In genomic region chr11:114311946-114312345, GRCh38 we compare ENCODE assay signal across 22 cellular contexts. TPM values are rescaled to one million over a fixed set of nuclear protein-coding genes. Genes with fewer than 3 reads are reported as not detected.
"Had no signal": no experiment of that assay in that cellular context is flagged by ENCODE, and none has a peak within 500 bp of the region (broad histone marks: within the 10 kb centered on the region; RNA-seq: fewer than 3 reads in every experiment).

No MANE protein-coding gene starts in this region.

- H3K27ac Mint-ChIP-seq: activated CD4-positive, alpha-beta memory T cell treated with anti-CD3 and anti-CD28 coated beads, Interleukin-2, amount 10 ng/mL, durations not matched to agents 7 days and 5 days; activated CD4-positive, alpha-beta T cell treated with anti-CD3 and anti-CD28 coated beads, Interleukin-2, amount 10 ng/mL, durations not matched to agents 24 days and 14 days; activated T-helper 17 cell treated with anti-CD3 and anti-CD28 coated beads, Interleukin-2, amount 50 U/mL, for 72 hours; mesothelial cell of epicardium; naive B cell; nephron progenitor cell had no signal

- H3K4me2 ChIP-seq: smooth muscle cell had no signal

- H3K36me3 Mint-ChIP-seq: mesothelial cell of epicardium, naive B cell had no signal

- H3K9me3 Mint-ChIP-seq: activated CD4-positive, alpha-beta memory T cell treated with anti-CD3 and anti-CD28 coated beads, Interleukin-2, amount 10 ng/mL, durations not matched to agents 7 days and 5 days; activated CD4-positive, alpha-beta T cell treated with anti-CD3 and anti-CD28 coated beads, Interleukin-2, amount 10 ng/mL, durations not matched to agents 24 days and 14 days; activated T-cell treated with anti-CD3 and anti-CD28 coated beads, Interleukin-2, amount 50 U/mL, for 4 hours; activated T-helper 17 cell treated with anti-CD3 and anti-CD28 coated beads, Interleukin-2, amount 50 U/mL, for 72 hours had no signal

- H3K9me3 ChIP-seq: body of pancreas, left ventricle myocardium inferior, pancreas, prostate gland, sigmoid colon, upper lobe of right lung had no signal

- H3K4me3 Mint-ChIP-seq: activated CD4-positive, alpha-beta memory T cell treated with anti-CD3 and anti-CD28 coated beads, Interleukin-2, amount 10 ng/mL, durations not matched to agents 7 days and 5 days; activated CD4-positive, alpha-beta T cell treated with anti-CD3 and anti-CD28 coated beads, Interleukin-2, amount 10 ng/mL, durations not matched to agents 24 days and 14 days; activated T-cell treated with anti-CD3 and anti-CD28 coated beads, Interleukin-2, amount 50 U/mL, for 4 hours; activated T-helper 17 cell treated with anti-CD3 and anti-CD28 coated beads, Interleukin-2, amount 50 U/mL, for 72 hours; mesothelial cell of epicardium; naive B cell; nephron progenitor cell had no signal

- H3K27me3 ChIP-seq: body of pancreas, cardiac muscle cell, sigmoid colon, upper lobe of right lung had no signal

- H3K27ac ChIP-seq: body of pancreas, cardiac muscle cell, left ventricle myocardium inferior, pancreas, prostate gland, sigmoid colon, upper lobe of right lung had no signal

- ATAC-seq: activated T-cell treated with anti-CD3 and anti-CD28 coated beads, Interleukin-2, amount 50 U/mL, for 4 hours; activated T-helper 17 cell treated with anti-CD3 and anti-CD28 coated beads, Interleukin-2, amount 50 U/mL, for 72 hours; body of pancreas; pancreas; stimulated activated naive CD8-positive, alpha-beta T cell treated with anti-CD3 and anti-CD28 coated beads, Interleukin-15, Interleukin-2, amounts not matched to agents 100 U/mL and 50 U/mL, for 24 hours; upper lobe of right lung had no signal

- H3K36me3 ChIP-seq: cardiac muscle cell, pancreas had no signal

- DNase-seq: activated CD4-positive, alpha-beta memory T cell treated with anti-CD3 and anti-CD28 coated beads, Interleukin-2, amount 10 ng/mL, durations not matched to agents 7 days and 5 days; activated CD4-positive, alpha-beta T cell treated with anti-CD3 and anti-CD28 coated beads, Interleukin-2, amount 10 ng/mL, durations not matched to agents 24 days and 14 days; activated CD4-positive, CD25-positive, alpha-beta regulatory T cell treated with anti-CD3 and anti-CD28 coated beads, Interleukin-2, amount 50 U/mL, for 72 hours; activated gamma-delta T cell treated with Interleukin-2 at 50 U/mL for 16 hours; activated naive CD4-positive, alpha-beta T cell treated with anti-CD3 and anti-CD28 coated beads, Interleukin-2, amount 50 U/mL, for 16 hours; activated T-cell treated with anti-CD3 and anti-CD28 coated beads, Interleukin-2, amount 50 U/mL, for 4 hours; body of pancreas; left ventricle myocardium inferior; naive B cell; nephron progenitor cell; nucleus accumbens; pancreas; sigmoid colon; stimulated activated CD4-positive, alpha-beta T cell treated with anti-CD3 and anti-CD28 coated beads, Interleukin-2, amount 100 ng/mL, for 24 hours; stimulated activated naive CD8-positive, alpha-beta T cell treated with anti-CD3 and anti-CD28 coated beads, Interleukin-15, Interleukin-2, amounts not matched to agents 100 U/mL and 50 U/mL, for 24 hours; T-helper 2 cell; upper lobe of right lung had no signal

- H3K4me3 ChIP-seq: body of pancreas, cardiac muscle cell, left ventricle myocardium inferior, pancreas, prostate gland, sigmoid colon, smooth muscle cell, upper lobe of right lung had no signal

RNA-seq across cellular contexts. Expression of gene NNMT, which starts 15.7 kb away (rescaled TPM):
- total RNA-seq: activated CD4-positive, alpha-beta memory T cell treated with anti-CD3 and anti-CD28 coated beads, Interleukin-2, amount 10 ng/mL, durations not matched to agents 7 days and 5 days; activated CD4-positive, alpha-beta T cell treated with anti-CD3 and anti-CD28 coated beads, Interleukin-2, amount 10 ng/mL, durations not matched to agents 24 days and 14 days; activated T-helper 17 cell treated with anti-CD3 and anti-CD28 coated beads, Interleukin-2, amount 50 U/mL, for 72 hours; cardiac muscle cell had no signal
